In the genomic region with DNA sequence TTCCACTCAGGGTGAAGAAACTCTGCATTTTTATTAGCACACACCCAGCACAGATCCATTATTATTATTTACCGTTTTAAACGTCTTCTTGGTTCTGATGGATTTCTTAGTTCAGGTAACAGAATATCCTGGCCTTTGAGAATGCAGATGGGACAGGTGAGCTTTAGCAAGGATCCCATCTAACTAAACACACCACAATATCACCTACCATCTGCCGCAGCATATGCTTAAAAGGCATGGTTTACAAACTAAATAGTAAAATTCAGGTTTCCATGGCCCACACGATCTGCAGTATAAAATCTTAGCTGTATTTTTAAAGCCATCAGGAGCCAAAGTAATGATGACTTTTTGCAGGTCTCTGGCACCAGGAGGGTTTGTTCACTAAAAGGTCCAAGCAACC, we compare ENCODE assay signal across 23 cellular contexts. TPM values are rescaled to one million over a fixed set of nuclear protein-coding genes. Genes with fewer than 3 reads are reported as not detected.
DNase-seq lines count a peak whose midpoint lies in the region; ATAC-seq and TF ChIP-seq lines count a peak whose summit lies in the region.
"Had no signal": no experiment of that assay in that cellular context is flagged by ENCODE, and none has a peak within 500 bp of the region (broad histone marks: within the 10 kb centered on the region; RNA-seq: fewer than 3 reads in every experiment).

No MANE protein-coding gene starts in this region.

- peak overlapping the region; percentile 71 for H3K27ac Mint-ChIP-seq in T-helper 17 cell
- no peak overlapping the region for H3K27ac Mint-ChIP-seq in activated CD4-positive, alpha-beta T cell treated with anti-CD3 and anti-CD28 coated beads, Interleukin-2, amount 10 ng/mL, durations not matched to agents 7 days and 5 days
- H3K27ac Mint-ChIP-seq: CD14-positive monocyte; CD4-positive, alpha-beta memory T cell; CD4-positive, CD25-positive, alpha-beta regulatory T cell; CD8-positive, alpha-beta memory T cell had no signal

- intact Hi-C loops in PC-3 (cut with micrococcal nuclease): no loop called here

- H3F3A ChIP-seq in PC-3 (ENCODE audit: low read length, unreplicated experiment): no peaks in the 10 kb centered on the region

- peak; percentile 56 for DNase-seq in G401 (ENCODE audit: low spot score)
- DNase-seq in NCI-H2171 (lab: John Stamatoyannopoulos, UW): peak; percentile 21
- no peak for DNase-seq in T-helper 17 cell
- DNase-seq in mesenteric fat pad (ENCODE audit: low spot score): no peak
- no peak for DNase-seq in PC-3
- DNase-seq in activated CD4-positive, alpha-beta T cell treated with anti-CD3 and anti-CD28 coated beads, Interleukin-2, amount 10 ng/mL, durations not matched to agents 7 days and 5 days: no peak
- DNase-seq: 8988T; ACHN; BE2C; CD4-positive, alpha-beta memory T cell; CD4-positive, CD25-positive, alpha-beta regulatory T cell; CD8-positive, alpha-beta memory T cell; COR-L47; DMS 273 treated with DMSO at 0.1 percent for 48 hours; DMS153; DMS53; DMS79; DND-41; EL; GF-D8 had no signal

- no peaks in the 10 kb centered on the region for H3K9me2 ChIP-seq in PC-3 (replicated peaks; ENCODE audit: low read length)

- ATAC-seq in T-helper 17 cell (no peak), PC-3 (no peak)

- H3K4me1 ChIP-seq in parathyroid adenoma: no peaks in the 10 kb centered on the region
- H3K4me1 ChIP-seq in PC-3 (ENCODE audit: insufficient read depth, low read length): 0 out of 2 replicates have a peak, but pooled peaks cover 3% of the 10 kb centered on the region
- H3K4me1 ChIP-seq: BE2C, BLaER1 had no signal

- H3K4me3 ChIP-seq in parathyroid adenoma (ENCODE audit: low read depth, low read length) (no peak overlapping the region), PC-3 (ENCODE audit: low read length) (no peak overlapping the region)
- H3K4me3 ChIP-seq: BLaER1 had no signal

- H3K79me2 ChIP-seq in parathyroid adenoma: no peaks in the 10 kb centered on the region
- no peaks in the 10 kb centered on the region for H3K79me2 ChIP-seq in PC-3 (ENCODE audit: low read length)

- no peak overlapping the region for H3K4me2 ChIP-seq in parathyroid adenoma (ENCODE audit: low read length)
- H3K4me2 ChIP-seq in PC-3 (ENCODE audit: low read length): no peak overlapping the region
- H3K4me2 ChIP-seq: BLaER1 had no signal

- no peaks in the 10 kb centered on the region for H4K20me1 ChIP-seq in PC-3 (ENCODE audit: low read length)
- H4K20me1 ChIP-seq: BLaER1 had no signal

- CTCF ChIA-PET in PC-3 (lab: Charles Lee): no interaction called here
- CTCF ChIA-PET in activated CD4-positive, alpha-beta T cell treated with anti-CD3 and anti-CD28 coated beads, Interleukin-2, amount 10 ng/mL, durations not matched to agents 7 days and 5 days (lab: Charles Lee): interaction anchor here (0.6 to 1.3 kb wide), 2 partner anchors 9 to 46 kb away, joined by 3 read pairs; no protein-coding TSS in a partner anchor

- H3K36me3 ChIP-seq in parathyroid adenoma (ENCODE audit: control insufficient read depth, insufficient read depth, low read length): no peaks in the 10 kb centered on the region
- no peaks in the 10 kb centered on the region for H3K36me3 ChIP-seq in PC-3 (ENCODE audit: low read depth, low read length)
- H3K36me3 ChIP-seq: BE2C, BLaER1 had no signal

- H3K9me3 ChIP-seq in T-helper 17 cell (ENCODE audit: control insufficient read depth, low read length, poor library complexity, severe bottlenecking): no peaks in the 10 kb centered on the region
- H3K9me3 ChIP-seq in parathyroid adenoma (ENCODE audit: control insufficient read depth, low read length): no peaks in the 10 kb centered on the region
- no peaks in the 10 kb centered on the region for H3K9me3 ChIP-seq in PC-3 (ENCODE audit: low read length)
- H3K9me3 ChIP-seq: BE2C, BLaER1 had no signal

- in situ Hi-C loops in G401 (cut with HindIII; ENCODE audit: low sequenced_read_pairs): no loop called here

- POLR2A ChIA-PET in PC-3 (lab: Charles Lee; ENCODE audit: unreplicated experiment): no interaction called here
- POLR2A ChIA-PET in activated CD4-positive, alpha-beta T cell treated with anti-CD3 and anti-CD28 coated beads, Interleukin-2, amount 10 ng/mL, durations not matched to agents 7 days and 5 days (lab: Charles Lee): no interaction called here

- H2AFZ ChIP-seq in parathyroid adenoma (peak overlapping the region; percentile 50), PC-3 (ENCODE audit: low read length) (no peak overlapping the region)

- H3K9me3 Mint-ChIP-seq in activated CD4-positive, alpha-beta T cell treated with anti-CD3 and anti-CD28 coated beads, Interleukin-2, amount 10 ng/mL, durations not matched to agents 7 days and 5 days: no peaks in the 10 kb centered on the region
- H3K9me3 Mint-ChIP-seq: CD4-positive, CD25-positive, alpha-beta regulatory T cell had no signal

- H3K4me3 Mint-ChIP-seq in T-helper 17 cell: no peak overlapping the region
- no peak overlapping the region for H3K4me3 Mint-ChIP-seq in activated CD4-positive, alpha-beta T cell treated with anti-CD3 and anti-CD28 coated beads, Interleukin-2, amount 10 ng/mL, durations not matched to agents 7 days and 5 days
- H3K4me3 Mint-ChIP-seq: CD14-positive monocyte; CD4-positive, alpha-beta memory T cell; CD4-positive, CD25-positive, alpha-beta regulatory T cell; CD8-positive, alpha-beta memory T cell had no signal

- H3K9ac ChIP-seq in parathyroid adenoma (no peak overlapping the region), PC-3 (ENCODE audit: low read length) (no peak overlapping the region)
- H3K9ac ChIP-seq: BLaER1 had no signal

- TF ChIP-seq CTCF in parathyroid adenoma (IDR thresholded peaks at IDR 0.05) (no peak), PC-3 (conservative IDR thresholded peaks at IDR 0.05; ENCODE audit: low read depth, low read length) (no peak)

- H3K27ac ChIP-seq in parathyroid adenoma (no peak overlapping the region), PC-3 (ENCODE audit: low read length) (no peak overlapping the region)
- H3K27ac ChIP-seq: BLaER1 had no signal

- no TSS peak for BruUV-seq in PC-3 (replicated peaks; lab: Mats Ljungman, UMichigan)

- H3K27me3 ChIP-seq in parathyroid adenoma (ENCODE audit: control insufficient read depth, insufficient read depth, low read length) (no peaks in the 10 kb centered on the region), PC-3 (ENCODE audit: low read length) (no peaks in the 10 kb centered on the region)
- H3K27me3 ChIP-seq: BE2C, BLaER1 had no signal

- H3K27me3 Mint-ChIP-seq in T-helper 17 cell: peaks cover 41% of the 10 kb centered on the region
- H3K27me3 Mint-ChIP-seq in activated CD4-positive, alpha-beta T cell treated with anti-CD3 and anti-CD28 coated beads, Interleukin-2, amount 10 ng/mL, durations not matched to agents 7 days and 5 days: peaks cover 14% of the 10 kb centered on the region

- H3K4me1 Mint-ChIP-seq in T-helper 17 cell: no peaks in the 10 kb centered on the region
- H3K4me1 Mint-ChIP-seq in activated CD4-positive, alpha-beta T cell treated with anti-CD3 and anti-CD28 coated beads, Interleukin-2, amount 10 ng/mL, durations not matched to agents 7 days and 5 days: no peaks in the 10 kb centered on the region
- H3K4me1 Mint-ChIP-seq: CD14-positive monocyte; CD4-positive, alpha-beta memory T cell; CD4-positive, CD25-positive, alpha-beta regulatory T cell; CD8-positive, alpha-beta memory T cell had no signal

- H3K36me3 Mint-ChIP-seq in T-helper 17 cell (ENCODE audit: low read depth): peaks cover 5% of the 10 kb centered on the region
- H3K36me3 Mint-ChIP-seq in activated CD4-positive, alpha-beta T cell treated with anti-CD3 and anti-CD28 coated beads, Interleukin-2, amount 10 ng/mL, durations not matched to agents 7 days and 5 days (ENCODE audit: low read depth): no peaks in the 10 kb centered on the region
- H3K36me3 Mint-ChIP-seq: CD14-positive monocyte; CD4-positive, alpha-beta memory T cell; CD4-positive, CD25-positive, alpha-beta regulatory T cell had no signal

RNA-seq across cellular contexts. Expression of a gene that starts 31.7 kb away (rescaled TPM):
- total RNA-seq in G401 (2014; rRNA removed; shearing (Covaris generic)): 73.6 and 79.6 TPM in 2 replicates
- 1 to 10 TPM; 7.5 to 8.3 TPM for total RNA-seq in T-helper 17 cell
- total RNA-seq in mesenteric fat pad: 16.6 TPM
- total RNA-seq in PC-3 (2014; rRNA removed): 20.4 and 22.7 TPM in 2 replicates
- total RNA-seq in activated CD4-positive, alpha-beta T cell treated with anti-CD3 and anti-CD28 coated beads, Interleukin-2, amount 10 ng/mL, durations not matched to agents 7 days and 5 days: 10 to 100 TPM; 13.0 to 16.5 TPM

Comparison
In these comparisons a context has a peak if more than half of its experiments do, and no peak if none do; other contexts are left out.
1. DNase-seq: peak in G401 (single experiment) and NCI-H2171 (single experiment); none in T-helper 17 cell (0 of 3), mesenteric fat pad (single experiment), PC-3 (single experiment) and activated CD4-positive, alpha-beta T cell treated with anti-CD3 and anti-CD28 coated beads, Interleukin-2, amount 10 ng/mL, durations not matched to agents 7 days and 5 days (single experiment).